In the genomic region with DNA sequence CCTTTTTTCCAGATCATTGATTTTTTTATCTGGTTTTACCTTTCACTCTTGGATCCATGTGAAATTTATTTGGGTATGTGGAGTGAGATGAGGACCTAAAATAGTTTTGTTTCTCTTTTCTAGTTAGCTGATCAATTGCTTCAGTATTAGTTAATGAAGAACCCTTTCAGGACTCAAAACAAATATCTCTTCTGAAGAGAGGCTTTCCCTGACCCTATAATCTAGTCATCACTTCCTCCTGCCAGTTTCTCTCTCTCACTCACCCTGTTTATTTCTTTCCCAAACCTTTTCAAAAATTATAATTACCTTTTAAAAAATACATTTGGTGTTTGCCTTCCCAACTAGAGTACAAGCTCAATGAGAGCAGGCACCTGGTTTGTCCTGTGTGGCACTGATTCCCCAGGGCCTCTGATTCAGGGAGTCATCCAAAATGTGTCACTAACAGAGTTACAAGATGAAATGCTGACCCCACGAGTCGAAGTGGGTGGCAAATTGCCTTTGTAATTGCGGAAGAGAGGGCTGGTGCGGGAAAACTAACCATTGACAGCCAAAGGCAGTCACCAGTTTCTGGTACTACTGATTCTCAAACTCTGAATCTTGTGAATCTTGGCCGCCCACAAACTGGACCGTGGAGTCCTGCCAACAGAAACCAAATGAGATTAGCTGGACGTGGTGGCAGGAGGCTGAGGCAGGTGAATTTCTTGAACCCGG, we compare ENCODE assay signal across 9 cellular contexts. TPM values are rescaled to one million over a fixed set of nuclear protein-coding genes. Genes with fewer than 3 reads are reported as not detected.
DNase-seq lines count a peak whose midpoint lies in the region; ATAC-seq and TF ChIP-seq lines count a peak whose summit lies in the region.
"Had no signal": no experiment of that assay in that cellular context is flagged by ENCODE, and none has a peak within 500 bp of the region (broad histone marks: within the 10 kb centered on the region; RNA-seq: fewer than 3 reads in every experiment).

No MANE protein-coding gene starts in this region.

- 76% methylated on average over 8 of the region's 8 CpGs for WGBS in hepatocyte (ENCODE audit: low lambda C conversion rate, missing lambda C conversion rate)

- H2AFZ ChIP-seq in hepatocyte, result no peak overlapping the region
- H2AFZ ChIP-seq: neural progenitor cell had no signal

- H3K4me3 Mint-ChIP-seq in activated CD8-positive, alpha-beta T cell treated with anti-CD3 and anti-CD28 coated beads for 36 hours, result peak overlapping the region; percentile 80
- peak overlapping the region; percentile 74 for H3K4me3 Mint-ChIP-seq in stimulated activated effector memory CD8-positive, alpha-beta T cell treated with anti-CD3 and anti-CD28 coated beads, Interleukin-12 subunit alpha, Interleukin-12 subunit beta, amount 100 ng/mL, for 72 hours
- H3K4me3 Mint-ChIP-seq in Caco-2 (ENCODE audit: unreplicated experiment), result no peak overlapping the region
- H3K4me3 Mint-ChIP-seq: neural progenitor cell had no signal

- POLR2A ChIA-PET in activated CD8-positive, alpha-beta T cell treated with anti-CD3 and anti-CD28 coated beads for 36 hours (lab: Charles Lee), result interaction anchor here (9.5 kb wide), 1 partner anchor 16 kb away, joined by 204 read pairs; a partner anchor contains a TSS
- POLR2A ChIA-PET in Caco-2 (lab: Charles Lee), result no interaction called here

- peaks cover 4% of the 10 kb centered on the region for H3K4me1 ChIP-seq in hepatocyte (ENCODE audit: insufficient read depth)
- peaks cover 14% of the 10 kb centered on the region for H3K4me1 ChIP-seq in Caco-2
- H3K4me1 ChIP-seq: neural progenitor cell had no signal

- H3K9me3 Mint-ChIP-seq in activated CD8-positive, alpha-beta T cell treated with anti-CD3 and anti-CD28 coated beads for 36 hours, result peaks cover 22% of the 10 kb centered on the region
- peaks cover 9% of the 10 kb centered on the region for H3K9me3 Mint-ChIP-seq in stimulated activated effector memory CD8-positive, alpha-beta T cell treated with anti-CD3 and anti-CD28 coated beads, Interleukin-12 subunit alpha, Interleukin-12 subunit beta, amount 100 ng/mL, for 72 hours
- peaks cover 25% of the 10 kb centered on the region for H3K9me3 Mint-ChIP-seq in Caco-2 (ENCODE audit: unreplicated experiment)

- peak overlapping the region; percentile 66 for H3K27ac Mint-ChIP-seq in activated CD8-positive, alpha-beta T cell treated with anti-CD3 and anti-CD28 coated beads for 36 hours
- peak overlapping the region; percentile 90 for H3K27ac Mint-ChIP-seq in stimulated activated effector memory CD8-positive, alpha-beta T cell treated with anti-CD3 and anti-CD28 coated beads, Interleukin-12 subunit alpha, Interleukin-12 subunit beta, amount 100 ng/mL, for 72 hours
- no peak overlapping the region for H3K27ac Mint-ChIP-seq in Caco-2 (ENCODE audit: unreplicated experiment)
- H3K27ac Mint-ChIP-seq: neural progenitor cell had no signal

- DNase-seq in GM12865 (ENCODE audit: low read depth) (no peak), hepatocyte (ENCODE audit: low spot score) (no peak), NCI-H510A (lab: John Stamatoyannopoulos, UW) (no peak), Caco-2 (no peak)
- DNase-seq in activated CD8-positive, alpha-beta T cell treated with anti-CD3 and anti-CD28 coated beads for 36 hours, result no peak
- DNase-seq in stimulated activated effector memory CD8-positive, alpha-beta T cell treated with anti-CD3 and anti-CD28 coated beads, Interleukin-12 subunit alpha, Interleukin-12 subunit beta, amount 100 ng/mL, for 72 hours (ENCODE audit: low spot score in 2 of 2), result no peak
- no peak for DNase-seq in effector CD4-positive, alpha-beta T cell
- DNase-seq: EL had no signal

- peaks cover 73% of the 10 kb centered on the region for H3K4me1 Mint-ChIP-seq in activated CD8-positive, alpha-beta T cell treated with anti-CD3 and anti-CD28 coated beads for 36 hours (ENCODE audit: low read depth)
- H3K4me1 Mint-ChIP-seq in stimulated activated effector memory CD8-positive, alpha-beta T cell treated with anti-CD3 and anti-CD28 coated beads, Interleukin-12 subunit alpha, Interleukin-12 subunit beta, amount 100 ng/mL, for 72 hours, result peaks cover 77% of the 10 kb centered on the region
- H3K4me1 Mint-ChIP-seq in Caco-2 (ENCODE audit: low read depth, unreplicated experiment), result peaks cover 21% of the 10 kb centered on the region
- H3K4me1 Mint-ChIP-seq: neural progenitor cell had no signal

- H3K36me3 Mint-ChIP-seq in activated CD8-positive, alpha-beta T cell treated with anti-CD3 and anti-CD28 coated beads for 36 hours (ENCODE audit: low read depth), result peaks cover 49% of the 10 kb centered on the region
- H3K36me3 Mint-ChIP-seq in stimulated activated effector memory CD8-positive, alpha-beta T cell treated with anti-CD3 and anti-CD28 coated beads, Interleukin-12 subunit alpha, Interleukin-12 subunit beta, amount 100 ng/mL, for 72 hours, result peaks cover 28% of the 10 kb centered on the region
- peaks cover 11% of the 10 kb centered on the region for H3K36me3 Mint-ChIP-seq in Caco-2 (ENCODE audit: insufficient read depth, unreplicated experiment)

- H3K9me3 ChIP-seq in hepatocyte (ENCODE audit: low read depth), result peaks cover 3% of the 10 kb centered on the region
- H3K9me3 ChIP-seq in Caco-2, result peaks cover 18% of the 10 kb centered on the region

- H3K4me3 ChIP-seq in GM12865 (ENCODE audit: low read depth, low read length), result peak overlapping the region; percentile 87
- H3K4me3 ChIP-seq in hepatocyte, result no peak overlapping the region
- no peak overlapping the region for H3K4me3 ChIP-seq in Caco-2 (ENCODE audit: low read depth, low read length)
- H3K4me3 ChIP-seq: neural progenitor cell had no signal

- no peaks in the 10 kb centered on the region for H3K36me3 ChIP-seq in hepatocyte (replicated peaks; ENCODE audit: insufficient read depth, low read depth)
- no peaks in the 10 kb centered on the region for H3K36me3 ChIP-seq in Caco-2 (ENCODE audit: control insufficient read depth, insufficient read depth, low read length)
- H3K36me3 ChIP-seq: neural progenitor cell had no signal

- peak overlapping the region; percentile 12 for H3K27ac ChIP-seq in hepatocyte
- H3K27ac ChIP-seq: neural progenitor cell had no signal

- intact Hi-C loops in activated CD8-positive, alpha-beta T cell treated with anti-CD3 and anti-CD28 coated beads for 36 hours (cut with micrococcal nuclease), result no loop called here
- intact Hi-C loops in Caco-2 (cut with micrococcal nuclease; ENCODE audit: unreplicated experiment), result no loop called here

- no peaks in the 10 kb centered on the region for H4K20me1 ChIP-seq in hepatocyte (ENCODE audit: insufficient read depth, poor library complexity, severe bottlenecking)

- CTCF ChIA-PET in activated CD8-positive, alpha-beta T cell treated with anti-CD3 and anti-CD28 coated beads for 36 hours (lab: Charles Lee), result interaction anchor here (1.4 to 4.6 kb wide), 4 partner anchors 18 to 163 kb away, joined by 4 to 21 read pairs (median 7); a partner anchor contains a TSS
- CTCF ChIA-PET in Caco-2 (lab: Charles Lee), result no interaction called here

- peak overlapping the region; percentile 76 for H3K4me2 ChIP-seq in hepatocyte
- H3K4me2 ChIP-seq: neural progenitor cell had no signal

- ATAC-seq in activated CD8-positive, alpha-beta T cell treated with anti-CD3 and anti-CD28 coated beads for 36 hours, result no peak
- ATAC-seq in stimulated activated effector memory CD8-positive, alpha-beta T cell treated with anti-CD3 and anti-CD28 coated beads, Interleukin-12 subunit alpha, Interleukin-12 subunit beta, amount 100 ng/mL, for 72 hours, result no peak

- no TSS peak for BruUV-seq in Caco-2 (replicated peaks; lab: Mats Ljungman, UMichigan)

- H3K27me3 Mint-ChIP-seq in activated CD8-positive, alpha-beta T cell treated with anti-CD3 and anti-CD28 coated beads for 36 hours, result no peaks in the 10 kb centered on the region
- no peaks in the 10 kb centered on the region for H3K27me3 Mint-ChIP-seq in Caco-2 (ENCODE audit: insufficient read depth, unreplicated experiment)

- H3K27me3 ChIP-seq in hepatocyte (no peaks in the 10 kb centered on the region), Caco-2 (replicated peaks; ENCODE audit: control insufficient read depth, insufficient read depth, low read length) (no peaks in the 10 kb centered on the region)
- H3K27me3 ChIP-seq: neural progenitor cell had no signal

- TF ChIP-seq CTCF in GM12865 (IDR thresholded peaks at IDR 0.05; ENCODE audit: insufficient read depth, low read depth, low read length, missing control alignments) (no peak), hepatocyte (IDR thresholded peaks at IDR 0.05; ENCODE audit: poor library complexity) (no peak), Caco-2 (IDR thresholded peaks at IDR 0.05; ENCODE audit: insufficient read depth in 1 of 2, low read depth in 1 of 2, low read length in 1 of 2, severe bottlenecking in 1 of 2, unreplicated experiment in 1 of 2) (no peak)
- TF ChIP-seq CTCF in activated CD8-positive, alpha-beta T cell treated with anti-CD3 and anti-CD28 coated beads for 36 hours (IDR thresholded peaks at IDR 0.05), result no peak

- H3K79me2 ChIP-seq in hepatocyte, result peaks cover 12% of the 10 kb centered on the region

- no peaks in the 10 kb centered on the region for H3K9me2 ChIP-seq in hepatocyte (replicated peaks; ENCODE audit: insufficient read depth)

RNA-seq across cellular contexts. Expression of a gene that starts 2.4 kb away (rescaled TPM):
- 1 to 10 TPM; 6.2 to 7.6 TPM for total RNA-seq in activated CD8-positive, alpha-beta T cell treated with anti-CD3 and anti-CD28 coated beads for 36 hours
- 19.4 and 20.8 TPM in 2 replicates for total RNA-seq in hepatocyte
- 12.9 and 23.1 TPM in 2 replicates for polyA plus RNA-seq in hepatocyte
- total RNA-seq in Caco-2 (2022), result 3.8 and 6.1 TPM in 2 replicates

RNA-seq across cellular contexts. Expression of a gene that starts 20.3 kb away (rescaled TPM):
- total RNA-seq in activated CD8-positive, alpha-beta T cell treated with anti-CD3 and anti-CD28 coated beads for 36 hours, result 10 to 100 TPM; 32.5 to 35.4 TPM
- total RNA-seq in hepatocyte (41.6 and 43.2 TPM in 2 replicates), Caco-2 (2022) (60.9 and 62.6 TPM in 2 replicates)
- 45.2 and 53.5 TPM in 2 replicates for polyA plus RNA-seq in hepatocyte
